Comparison of ENCODE assay signal across 16 cellular contexts in genomic region chr9:127485995-127486394, GRCh38. TPM values are rescaled to one million over a fixed set of nuclear protein-coding genes. Genes with fewer than 3 reads are reported as not detected.
DNase-seq lines count a peak whose midpoint lies in the region; ATAC-seq and TF ChIP-seq lines count a peak whose summit lies in the region.
"Had no signal": no experiment of that assay in that cellular context is flagged by ENCODE, and none has a peak within 500 bp of the region (broad histone marks: within the 10 kb centered on the region; RNA-seq: fewer than 3 reads in every experiment).

No MANE protein-coding gene starts in this region.

- peak; percentile 10 for TF ChIP-seq CTCF in astrocyte of the spinal cord (IDR thresholded peaks at IDR 0.05; ENCODE audit: low read depth, low read length)

- H3K4me3 ChIP-seq in astrocyte of the spinal cord (ENCODE audit: low read depth, low read length): no peak overlapping the region
- H3K4me3 ChIP-seq: PC-9 had no signal

- peak; percentile 20 for ATAC-seq in esophagus mucosa

- in situ Hi-C loops in astrocyte of the spinal cord (cut with HindIII; ENCODE audit: low sequenced_read_pairs): no loop called here

- DNase-seq in NCI-H2171 treated with DMSO at 0.1 percent for 48 hours (lab: John Stamatoyannopoulos, UW) (peak; percentile 62), NCI-H2171 (lab: John Stamatoyannopoulos, UW) (no peak), astrocyte of the spinal cord (ENCODE audit: low read depth, low spot score) (no peak), NCI-H82 treated with DMSO at 0.1 percent for 48 hours (lab: John Stamatoyannopoulos, UW; ENCODE audit: unreplicated experiment) (no peak), kidney tubule cell (ENCODE audit: low spot score) (no peak), kidney glomerular epithelial cell (lab: John Stamatoyannopoulos, UW) (no peak), cerebellar nuclear complex (lab: John Stamatoyannopoulos, UW) (no peak)
- DNase-seq: 8988T, C1 segment of cervical spinal cord, COR-L47, DMS153, HCEC 1CT, NCI-H146, NCI-H2081 treated with DMSO at 0.1 percent for 48 hours, PC-9 had no signal

RNA-seq across cellular contexts. Expression of gene LRSAM1, which starts 34.7 kb away (rescaled TPM):
- 13.5 TPM for total RNA-seq in esophagus mucosa

RNA-seq across cellular contexts. Expression of gene RPL12, which starts 34.8 kb away (rescaled TPM):
- total RNA-seq in esophagus mucosa: 1,546 TPM
